In the genomic region with DNA sequence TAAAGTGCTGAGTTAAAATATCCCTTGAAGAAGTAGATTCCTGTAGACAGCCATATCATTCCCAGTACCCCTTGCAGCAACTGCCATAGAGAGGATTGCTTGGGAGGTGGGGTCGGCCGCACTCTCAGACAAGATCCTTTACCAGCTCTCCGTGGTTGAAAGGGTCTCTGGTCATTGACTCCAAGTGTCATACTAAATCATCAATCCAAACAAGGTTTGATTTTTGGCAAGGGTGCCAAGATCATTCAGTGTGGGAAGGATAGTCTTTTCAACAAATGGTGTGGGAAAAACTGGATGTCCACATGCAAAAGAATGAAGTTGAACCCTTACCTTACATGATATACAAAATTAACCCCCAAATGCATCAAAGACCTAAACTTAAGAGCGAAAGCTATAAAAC, we compare ENCODE assay signal across 34 cellular contexts. TPM values are rescaled to one million over a fixed set of nuclear protein-coding genes. Genes with fewer than 3 reads are reported as not detected.
"Had no signal": no experiment of that assay in that cellular context is flagged by ENCODE, and none has a peak within 500 bp of the region (broad histone marks: within the 10 kb centered on the region; RNA-seq: fewer than 3 reads in every experiment).

No MANE protein-coding gene starts in this region.

- H3K36me3 ChIP-seq: neutrophil, pancreas, spleen, stomach, thoracic aorta, thyroid gland, tibial nerve, upper lobe of left lung, vagina had no signal

- H3K4me3 ChIP-seq: pancreas, psoas muscle, skin epidermis, smooth muscle cell, spleen, stomach, thoracic aorta, thyroid gland, tibial nerve, upper lobe of left lung, vagina had no signal

- H3K9me3 ChIP-seq: neutrophil, pancreas, psoas muscle, spleen, stomach, thoracic aorta, thyroid gland, tibial nerve, upper lobe of left lung, vagina had no signal

- H3K27me3 ChIP-seq: pancreas, thyroid gland, upper lobe of left lung, vagina had no signal

- H3K4me2 ChIP-seq: smooth muscle cell had no signal

- ATAC-seq: naive thymus-derived CD8-positive, alpha-beta T cell; natural killer cell treated with Interleukin-12 subunit alpha and Interleukin-12 subunit beta and Interleukin-15 and Interleukin-18, amount 100 ng/mL, for 72 hours; pancreas; psoas muscle; right cardiac atrium; sciatic nerve; stimulated activated memory B cell treated with anti-CD40 and anti-IgM and Interleukin-4, amounts not matched to agents 10 μg/mL and 1 μg/mL and 100 μg/mL, for 72 hours had no signal

- H3K4me3 Mint-ChIP-seq: naive B cell; naive thymus-derived CD8-positive, alpha-beta T cell; natural killer cell treated with Interleukin-12 subunit alpha and Interleukin-12 subunit beta and Interleukin-15 and Interleukin-18, amount 100 ng/mL, for 72 hours; nephron progenitor cell; neural crest cell; stimulated activated memory B cell treated with anti-CD40 and anti-IgM and Interleukin-4, amounts not matched to agents 10 μg/mL and 1 μg/mL and 100 μg/mL, for 72 hours; stimulated activated naive CD8-positive, alpha-beta T cell treated with anti-CD3 and anti-CD28 coated beads, Interleukin-15, Interleukin-2, amounts not matched to agents 100 ng/mL and 50 ng/mL, for 24 hours had no signal

- H3K27ac ChIP-seq: neutrophil, pancreas, psoas muscle, skin epidermis, spleen, stomach, thoracic aorta, thyroid gland, tibial nerve, upper lobe of left lung, vagina had no signal

- H3K9me3 Mint-ChIP-seq: naive thymus-derived CD8-positive, alpha-beta T cell; natural killer cell treated with Interleukin-12 subunit alpha and Interleukin-12 subunit beta and Interleukin-15 and Interleukin-18, amount 100 ng/mL, for 72 hours; nephron progenitor cell; neural crest cell; stimulated activated memory B cell treated with anti-CD40 and anti-IgM and Interleukin-4, amounts not matched to agents 10 μg/mL and 1 μg/mL and 100 μg/mL, for 72 hours; stimulated activated naive CD8-positive, alpha-beta T cell treated with anti-CD3 and anti-CD28 coated beads, Interleukin-15, Interleukin-2, amounts not matched to agents 100 ng/mL and 50 ng/mL, for 24 hours had no signal

- DNase-seq: naive B cell; nephron progenitor cell; nucleus accumbens; pancreas; psoas muscle; right cardiac atrium; spleen; stimulated activated CD4-positive, alpha-beta T cell treated with anti-CD3 and anti-CD28 coated beads, Interleukin-12 subunit alpha, Interleukin-12 subunit beta, amount 100 ng/mL, for 4 hours; stimulated activated CD4-positive, alpha-beta T cell treated with anti-CD3 and anti-CD28 coated beads, Interleukin-1b, Interleukin-23, amount 100 ng/mL, for 48 hours; stimulated activated CD4-positive, alpha-beta T cell treated with anti-CD3 and anti-CD28 coated beads, Interleukin-4, amount 100 ng/mL, for 1 hour; stimulated activated CD4-positive, alpha-beta T cell treated with anti-CD3 and anti-CD28 coated beads, Interleukin-4, amount 100 ng/mL, for 4 hours; stimulated activated CD8-positive, alpha-beta memory T cell treated with anti-CD3 and anti-CD28 coated beads, Interleukin-4, amount 100 ng/mL, for 48 hours; stimulated activated naive CD4-positive, alpha-beta T cell; stomach; thyroid gland; trophoblast cell; upper lobe of left lung had no signal

- H3K4me1 ChIP-seq: psoas muscle had no signal

- H3K36me3 Mint-ChIP-seq: naive B cell; naive thymus-derived CD8-positive, alpha-beta T cell; natural killer cell treated with Interleukin-12 subunit alpha and Interleukin-12 subunit beta and Interleukin-15 and Interleukin-18, amount 100 ng/mL, for 72 hours; stimulated activated memory B cell treated with anti-CD40 and anti-IgM and Interleukin-4, amounts not matched to agents 10 μg/mL and 1 μg/mL and 100 μg/mL, for 72 hours had no signal

- FAIRE-seq: pancreas had no signal

- H3K27ac Mint-ChIP-seq: naive B cell; naive thymus-derived CD8-positive, alpha-beta T cell; natural killer cell treated with Interleukin-12 subunit alpha and Interleukin-12 subunit beta and Interleukin-15 and Interleukin-18, amount 100 ng/mL, for 72 hours; nephron progenitor cell; progenitor cell of endocrine pancreas; stimulated activated memory B cell treated with anti-CD40 and anti-IgM and Interleukin-4, amounts not matched to agents 10 μg/mL and 1 μg/mL and 100 μg/mL, for 72 hours had no signal

RNA-seq across cellular contexts. Expression of a gene that starts 30.8 kb away (rescaled TPM):
- total RNA-seq: naive thymus-derived CD8-positive, alpha-beta T cell; natural killer cell treated with Interleukin-12 subunit alpha and Interleukin-12 subunit beta and Interleukin-15 and Interleukin-18, amount 100 ng/mL, for 72 hours; neural crest cell; omental fat pad; pancreas; progenitor cell of endocrine pancreas; renal cortical epithelial cell; right cardiac atrium; sciatic nerve; spleen; temporal lobe; thoracic aorta; tibial nerve; ureter; vagina had no signal
